8 cellular contexts compared by ENCODE assay signal in the genomic region with DNA sequence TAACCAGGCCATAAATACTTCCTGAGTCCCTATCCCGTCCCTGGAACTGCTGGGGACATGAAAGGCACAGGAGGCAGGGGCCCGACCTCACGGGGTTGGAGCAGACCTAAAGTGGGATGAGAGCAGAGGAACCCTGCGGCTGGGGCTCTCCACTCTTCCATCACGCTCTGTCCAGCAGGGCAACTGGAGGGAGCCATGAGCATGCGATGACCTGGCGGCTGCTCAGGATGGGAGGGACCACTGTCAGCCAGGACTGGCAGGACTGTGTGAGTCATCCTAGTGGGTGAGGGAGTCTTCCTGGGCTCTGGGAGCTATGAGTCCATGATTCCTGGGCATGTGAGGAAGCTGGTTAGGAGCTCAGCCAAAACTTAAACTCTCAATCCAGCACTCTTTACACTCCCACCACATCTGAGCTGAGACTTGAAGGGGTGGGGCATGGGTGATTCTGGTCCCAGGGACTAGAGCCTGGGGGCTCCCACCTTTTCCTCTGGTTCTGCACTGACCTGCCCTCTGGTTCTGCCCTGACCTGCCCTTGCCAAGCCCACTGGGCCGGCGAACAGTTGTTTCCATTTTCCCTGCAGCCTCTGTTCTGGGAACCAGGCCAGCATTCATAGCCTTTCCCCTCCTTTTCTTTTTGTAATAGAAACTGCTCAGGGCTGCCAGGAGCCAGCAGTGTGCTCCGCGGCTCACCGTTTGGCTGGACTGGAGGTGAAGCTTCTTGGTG. TPM values are rescaled to one million over a fixed set of nuclear protein-coding genes. Genes with fewer than 3 reads are reported as not detected.
DNase-seq lines count a peak whose midpoint lies in the region; ATAC-seq and TF ChIP-seq lines count a peak whose summit lies in the region.

No MANE protein-coding gene starts in this region.

- ATAC-seq in PC-3 (peak; percentile 86), mucosa of descending colon (peak; percentile 87), GM19035 (IDR thresholded peaks at IDR 0.05; ENCODE audit: unreplicated experiment) (no peak), HG02763 (IDR thresholded peaks at IDR 0.05; ENCODE audit: unreplicated experiment) (no peak), HG03039 (IDR thresholded peaks at IDR 0.05; ENCODE audit: unreplicated experiment) (no peak)

- H4K20me1 ChIP-seq in PC-3 (ENCODE audit: low read length): no peaks in the 10 kb centered on the region

- POLR2A ChIA-PET in PC-3 (lab: Charles Lee; ENCODE audit: unreplicated experiment): interaction anchor here (2.5 kb wide), 1 partner anchor 47 kb away, joined by 25 read pairs; the partner anchor contains the start of gene SYPL1

- H3K4me1 ChIP-seq in PC-3 (ENCODE audit: insufficient read depth, low read length) (peaks cover 63% of the 10 kb centered on the region), mucosa of descending colon (ENCODE audit: low read depth) (peaks cover 23% of the 10 kb centered on the region)

- peak; percentile 66 for DNase-seq in GOT3 (lab: John Stamatoyannopoulos, UW)
- DNase-seq in PC-3: peak; percentile 99
- DNase-seq in epidermal melanocyte (ENCODE audit: insufficient read length, low spot score): peak; percentile 63
- peak; percentile 78 to 90 (median 79) for DNase-seq in mucosa of descending colon
- no peak for DNase-seq in activated T-cell treated with anti-CD3 and anti-CD28 coated beads, Interleukin-2, amount 50 U/mL, for 24 hours

- peaks cover 26% of the 10 kb centered on the region for H3K4me1 Mint-ChIP-seq in activated T-cell treated with anti-CD3 and anti-CD28 coated beads, Interleukin-2, amount 50 U/mL, for 24 hours (ENCODE audit: low read depth)

- no TSS peak for BruUV-seq in PC-3 (replicated peaks; lab: Mats Ljungman, UMichigan)

- peaks cover 6% of the 10 kb centered on the region for H3F3A ChIP-seq in PC-3 (ENCODE audit: low read length, unreplicated experiment)

- no peaks in the 10 kb centered on the region for H3K27me3 ChIP-seq in PC-3 (ENCODE audit: low read length)

- TF ChIP-seq CTCF in PC-3 (conservative IDR thresholded peaks at IDR 0.05; ENCODE audit: low read depth, low read length) (no peak), mucosa of descending colon (IDR thresholded peaks at IDR 0.05) (no peak)

- H3K4me3 ChIP-seq in PC-3 (ENCODE audit: low read length) (peak overlapping the region; percentile 71), mucosa of descending colon (no peak overlapping the region)

- no peaks in the 10 kb centered on the region for H3K9me2 ChIP-seq in PC-3 (replicated peaks; ENCODE audit: low read length)

- H3K9me3 ChIP-seq in PC-3 (ENCODE audit: low read length) (no peaks in the 10 kb centered on the region), mucosa of descending colon (no peaks in the 10 kb centered on the region)

- peak overlapping the region; percentile 72 for H2AFZ ChIP-seq in PC-3 (ENCODE audit: low read length)

- H3K79me2 ChIP-seq in PC-3 (ENCODE audit: low read length): no peaks in the 10 kb centered on the region

- H3K36me3 Mint-ChIP-seq in activated T-cell treated with anti-CD3 and anti-CD28 coated beads, Interleukin-2, amount 50 U/mL, for 24 hours (ENCODE audit: low read depth): no peaks in the 10 kb centered on the region

- no peak overlapping the region for H3K4me3 Mint-ChIP-seq in activated T-cell treated with anti-CD3 and anti-CD28 coated beads, Interleukin-2, amount 50 U/mL, for 24 hours

- H3K9ac ChIP-seq in PC-3 (ENCODE audit: low read length): peak overlapping the region; percentile 82

- CTCF ChIA-PET in PC-3 (lab: Charles Lee): interaction anchor here (0.6 to 1.6 kb wide), 5 partner anchors 29 to 362 kb away, joined by 3 to 10 read pairs (median 6); partner anchors contain the start of gene SYPL1

- no peak overlapping the region for H3K27ac Mint-ChIP-seq in activated T-cell treated with anti-CD3 and anti-CD28 coated beads, Interleukin-2, amount 50 U/mL, for 24 hours

- no peaks in the 10 kb centered on the region for H3K9me3 Mint-ChIP-seq in activated T-cell treated with anti-CD3 and anti-CD28 coated beads, Interleukin-2, amount 50 U/mL, for 24 hours

- intact Hi-C loops in PC-3 (cut with micrococcal nuclease): loop anchor here (2.0 kb wide), 2 partner anchors 46 to 88 kb away; no protein-coding TSS in a partner anchor
- intact Hi-C loops in mucosa of descending colon (cut with DNase I, micrococcal nuclease): no loop called here

- H3K4me2 ChIP-seq in PC-3 (ENCODE audit: low read length): peak overlapping the region; percentile 97

- peak overlapping the region; percentile 94 for H3K27ac ChIP-seq in PC-3 (ENCODE audit: low read length)

- no peaks in the 10 kb centered on the region for H3K27me3 Mint-ChIP-seq in activated T-cell treated with anti-CD3 and anti-CD28 coated beads, Interleukin-2, amount 50 U/mL, for 24 hours

- H3K36me3 ChIP-seq in PC-3 (ENCODE audit: low read depth, low read length): no peaks in the 10 kb centered on the region
- no peaks in the 10 kb centered on the region for H3K36me3 ChIP-seq in mucosa of descending colon (ENCODE audit: low read depth)

RNA-seq across cellular contexts. Expression of gene SYPL1, which starts 47.1 kb away (rescaled TPM):
- 45.9 and 57.9 TPM in 2 replicates for total RNA-seq in PC-3 (2014; rRNA removed)
- total RNA-seq in mucosa of descending colon: 100 to 1,000 TPM in 1 of 3 donors, 10 to 100 TPM in 2; 73.8 to 109 (median 80.8) TPM

Comparison
In these comparisons a context has a peak if more than half of its experiments do, and no peak if none do; other contexts are left out.
1. ATAC-seq: peak in PC-3 (single experiment) and mucosa of descending colon (single experiment); none in GM19035 (single experiment), HG02763 (single experiment) and HG03039 (single experiment).